21 cellular contexts compared by ENCODE assay signal in genomic region chr10:128297709-128298457, GRCh38.
"Had no signal": no experiment of that assay in that cellular context is flagged by ENCODE, and none has a peak within 500 bp of the region (broad histone marks: within the 10 kb centered on the region; RNA-seq: fewer than 3 reads in every experiment).

No MANE protein-coding gene starts in this region.

- H3K27me3 ChIP-seq: testis, upper lobe of left lung had no signal

- DNase-seq: activated CD4-positive, alpha-beta T cell treated with anti-CD3 and anti-CD28 coated beads, Interleukin-2, amount 10 ng/mL, durations not matched to agents 7 days and 5 days; activated CD4-positive, CD25-positive, alpha-beta regulatory T cell treated with anti-CD3 and anti-CD28 coated beads, Interleukin-2, amount 50 U/mL, for 72 hours; activated CD8-positive, alpha-beta T cell treated with anti-CD3 and anti-CD28 coated beads for 36 hours; activated gamma-delta T cell; activated naive CD4-positive, alpha-beta T cell treated with anti-CD3 and anti-CD28 coated beads, Interleukin-2, amount 50 U/mL, for 16 hours; activated naive CD8-positive, alpha-beta T cell treated with anti-CD3 and anti-CD28 coated beads, Interleukin-2, amount 50 U/mL, for 24 hours; central memory CD4-positive, alpha-beta T cell; dermis blood vessel endothelial cell; effector CD8-positive, alpha-beta T cell; erythroblast; foreskin fibroblast; immature natural killer cell; occipital lobe; sigmoid colon; stimulated activated CD4-positive, alpha-beta T cell treated with anti-CD3 and anti-CD28 coated beads, Interleukin-2, amount 100 ng/mL, for 48 hours; stimulated activated CD8-positive, alpha-beta memory T cell treated with anti-CD3 and anti-CD28 coated beads, Interleukin-4, amount 100 ng/mL, for 48 hours; stimulated activated naive B cell treated with anti-CD40 and anti-IgM and Interleukin-4, amounts not matched to agents 10 μg/mL and 1 μg/mL and 100 μg/mL, for 72 hours; T-cell; testis; upper lobe of left lung; WERI-Rb-1 had no signal

- H3K4me1 ChIP-seq: sigmoid colon, testis, upper lobe of left lung had no signal

- H3K4me3 ChIP-seq: sigmoid colon, testis, upper lobe of left lung had no signal

- H3K9me3 ChIP-seq: sigmoid colon, testis, upper lobe of left lung had no signal

- H3K27ac ChIP-seq: sigmoid colon, testis, upper lobe of left lung, WERI-Rb-1 had no signal

- H3K36me3 ChIP-seq: sigmoid colon, upper lobe of left lung, WERI-Rb-1 had no signal

- ATAC-seq: activated CD8-positive, alpha-beta T cell treated with anti-CD3 and anti-CD28 coated beads for 36 hours; activated naive CD8-positive, alpha-beta T cell treated with anti-CD3 and anti-CD28 coated beads, Interleukin-2, amount 50 U/mL, for 24 hours; stimulated activated naive B cell treated with anti-CD40 and anti-IgM and Interleukin-4, amounts not matched to agents 10 μg/mL and 1 μg/mL and 100 μg/mL, for 72 hours; T-cell had no signal
